8 cellular contexts compared by ENCODE assay signal in the genomic region with DNA sequence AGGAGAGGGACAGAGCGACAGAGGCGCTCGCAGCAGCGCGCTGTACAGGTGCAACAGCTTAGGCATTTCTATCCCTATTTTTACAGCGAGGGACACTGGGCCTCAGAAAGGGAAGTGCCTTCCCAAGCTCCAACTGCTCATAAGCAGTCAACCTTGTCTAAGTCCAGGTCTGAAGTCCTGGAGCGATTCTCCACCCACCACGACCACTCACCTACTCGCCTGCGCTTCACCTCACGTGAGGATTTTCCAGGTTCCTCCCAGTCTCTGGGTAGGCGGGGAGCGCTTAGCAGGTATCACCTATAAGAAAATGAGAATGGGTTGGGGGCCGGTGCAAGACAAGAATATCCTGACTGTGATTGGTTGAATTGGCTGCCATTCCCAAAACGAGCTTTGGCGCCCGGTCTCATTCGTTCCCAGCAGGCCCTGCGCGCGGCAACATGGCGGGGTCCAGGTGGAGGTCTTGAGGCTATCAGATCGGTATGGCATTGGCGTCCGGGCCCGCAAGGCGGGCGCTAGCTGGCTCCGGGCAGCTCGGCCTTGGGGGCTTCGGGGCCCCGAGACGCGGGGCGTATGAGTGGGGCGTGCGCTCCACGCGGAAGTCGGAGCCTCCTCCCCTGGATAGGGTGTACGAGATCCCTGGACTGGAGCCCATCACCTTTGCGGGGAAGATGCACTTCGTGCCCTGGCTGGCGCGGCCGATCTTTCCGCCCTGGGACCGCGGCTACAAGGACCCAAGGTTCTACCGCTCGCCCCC. TPM values are rescaled to one million over a fixed set of nuclear protein-coding genes. Genes with fewer than 3 reads are reported as not detected.
DNase-seq lines count a peak whose midpoint lies in the region; ATAC-seq, FAIRE-seq and TF ChIP-seq lines count a peak whose summit lies in the region.

A gene with protein sequence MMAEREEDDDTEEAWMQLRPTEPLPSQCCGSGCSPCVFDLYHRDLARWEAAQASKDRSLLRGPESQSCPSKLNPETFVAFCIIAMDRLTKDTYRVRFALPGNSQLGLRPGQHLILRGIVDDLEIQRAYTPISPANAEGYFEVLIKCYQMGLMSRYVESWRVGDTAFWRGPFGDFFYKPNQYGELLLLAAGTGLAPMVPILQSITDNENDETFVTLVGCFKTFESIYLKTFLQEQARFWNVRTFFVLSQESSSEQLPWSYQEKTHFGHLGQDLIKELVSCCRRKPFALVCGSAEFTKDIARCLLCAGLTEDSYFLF (minus strand): TSS at position 266 of the 754 bp plus-strand sequence. CDS start 4,414 bp downstream, outside the sequence.
A gene (plus strand): TSS at position 403 of the 754 bp plus-strand sequence. CDS start 77 bp downstream, at position 480.

- peak within 1 kb of the TSS; percentile 92 for H2AFZ ChIP-seq in SU-DHL-6 (ENCODE audit: low read depth, low read length, severe bottlenecking)

- H3F3A ChIP-seq in SU-DHL-6 (ENCODE audit: insufficient read depth): no peaks in the 10 kb centered on the region

- H3K27me3 ChIP-seq in SU-DHL-6 (ENCODE audit: low read length) (no peaks in the 10 kb centered on the region), cardiac muscle cell (no peaks in the 10 kb centered on the region), pancreas (no peaks in the 10 kb centered on the region), tibial artery (no peaks in the 10 kb centered on the region)

- H3K27ac Mint-ChIP-seq in activated naive CD8-positive, alpha-beta T cell treated with anti-CD3 and anti-CD28 coated beads, Interleukin-2, amount 10 ng/mL, durations not matched to agents 7 days and 5 days: peak within 1 kb of the TSS; percentile 58

- H3K27ac ChIP-seq in SU-DHL-6 (ENCODE audit: low read depth, low read length) (peak within 1 kb of the TSS; percentile 44), cardiac muscle cell (peak within 1 kb of the TSS; percentile 63), pancreas (peak within 1 kb of the TSS; percentile 7 to 71 (median 62)), tibial artery (peak within 1 kb of the TSS; percentile 78 to 79)

- H3K9ac ChIP-seq in SU-DHL-6 (ENCODE audit: low read length): peak within 1 kb of the TSS; percentile 95

- intact Hi-C loops in pancreas (cut with DNase I): no loop called here
- intact Hi-C loops in tibial artery (cut with DNase I; ENCODE audit: low total_unique reads): loop anchor here (2.0 kb wide), 1 partner anchor 289 kb away; no protein-coding TSS in a partner anchor

- H4K20me1 ChIP-seq in SU-DHL-6 (ENCODE audit: low read depth, low read length): no peaks in the 10 kb centered on the region

- WGBS in pancreas, 2 donors: 0% methylated on average over 49 to 51 of the region's 51 CpGs

- no peaks in the 10 kb centered on the region for H3K9me3 ChIP-seq in SU-DHL-6 (ENCODE audit: insufficient read depth, low read length)
- H3K9me3 ChIP-seq in cardiac muscle cell (ENCODE audit: low read depth): no peaks in the 10 kb centered on the region
- no peaks in the 10 kb centered on the region for H3K9me3 ChIP-seq in pancreas
- no peaks in the 10 kb centered on the region for H3K9me3 ChIP-seq in tibial artery

- POLR2A ChIA-PET in activated naive CD8-positive, alpha-beta T cell treated with anti-CD3 and anti-CD28 coated beads, Interleukin-2, amount 10 ng/mL, durations not matched to agents 7 days and 5 days (lab: Charles Lee): interaction anchor here (0.5 to 2.3 kb wide), 13 partner anchors 10 to 207 kb away, joined by 3 to 16 read pairs (median 4); a partner anchor contains a TSS

- TF ChIP-seq CTCF in GM12875 (IDR thresholded peaks at IDR 0.05; ENCODE audit: borderline replicate concordance, insufficient read depth, low read depth, low read length): no peak
- no peak for TF ChIP-seq CTCF in SU-DHL-6 (IDR thresholded peaks at IDR 0.05; ENCODE audit: insufficient read depth, low read length, poor library complexity, severe bottlenecking)
- no peak for TF ChIP-seq CTCF in cardiac muscle cell (IDR thresholded peaks at IDR 0.05; ENCODE audit: low read depth, low read length)
- no peak for TF ChIP-seq CTCF in pancreas (IDR thresholded peaks at IDR 0.05)
- TF ChIP-seq CTCF in tibial artery (IDR thresholded peaks at IDR 0.05): no peak

- peak; percentile 97 for ATAC-seq in HG02763 (IDR thresholded peaks at IDR 0.05; ENCODE audit: unreplicated experiment)
- ATAC-seq in activated naive CD8-positive, alpha-beta T cell treated with anti-CD3 and anti-CD28 coated beads, Interleukin-2, amount 10 ng/mL, durations not matched to agents 7 days and 5 days (ENCODE audit: low read depth): peak; percentile 97
- peak; percentile 99 to 100 (median 100) for ATAC-seq in pancreas

- H3K27me3 Mint-ChIP-seq in activated naive CD8-positive, alpha-beta T cell treated with anti-CD3 and anti-CD28 coated beads, Interleukin-2, amount 10 ng/mL, durations not matched to agents 7 days and 5 days: no peaks in the 10 kb centered on the region

- H3K4me1 Mint-ChIP-seq in activated naive CD8-positive, alpha-beta T cell treated with anti-CD3 and anti-CD28 coated beads, Interleukin-2, amount 10 ng/mL, durations not matched to agents 7 days and 5 days: peaks cover 27% of the 10 kb centered on the region

- H3K4me1 ChIP-seq in cardiac muscle cell (ENCODE audit: low read depth): peaks cover 9% of the 10 kb centered on the region
- H3K4me1 ChIP-seq in pancreas: peaks cover 7 to 9% (median 8%) of the 10 kb centered on the region in 3 donors
- H3K4me1 ChIP-seq in tibial artery: peaks cover 0 to 28% (median 16%) of the 10 kb centered on the region in 4 donors

- H3K4me3 ChIP-seq in GM12875 (ENCODE audit: low read depth, low read length) (peak within 1 kb of the TSS; percentile 89), SU-DHL-6 (ENCODE audit: insufficient read depth, low read length, poor library complexity, severe bottlenecking) (peak within 1 kb of the TSS; percentile 72), cardiac muscle cell (peak within 1 kb of the TSS; percentile 60), pancreas (peak within 1 kb of the TSS; percentile 62 to 85 (median 71)), tibial artery (peak within 1 kb of the TSS; percentile 72 to 90)

- no peaks in the 10 kb centered on the region for H3K9me2 ChIP-seq in SU-DHL-6 (replicated peaks; ENCODE audit: insufficient read depth, low read length)

- no peaks in the 10 kb centered on the region for H3K36me3 ChIP-seq in SU-DHL-6 (ENCODE audit: low read length)
- H3K36me3 ChIP-seq in cardiac muscle cell: no peaks in the 10 kb centered on the region
- peaks cover 0 to 1% (median 0%) of the 10 kb centered on the region in 3 donors for H3K36me3 ChIP-seq in pancreas
- peaks cover 7 to 25% (median 19%) of the 10 kb centered on the region in 3 donors for H3K36me3 ChIP-seq in tibial artery

- peaks cover 51% of the 10 kb centered on the region for H3K79me2 ChIP-seq in SU-DHL-6 (ENCODE audit: insufficient read depth, low read length)

- peak; percentile 96 to 98 (median 98) for DNase-seq in NCI-H1417 (lab: John Stamatoyannopoulos, UW)
- peak; percentile 86 for DNase-seq in activated naive CD8-positive, alpha-beta T cell treated with anti-CD3 and anti-CD28 coated beads, Interleukin-2, amount 10 ng/mL, durations not matched to agents 7 days and 5 days
- DNase-seq in cardiac muscle cell (ENCODE audit: low read depth in 1 of 2, low spot score in 1 of 2): peak; percentile 97 to 98
- DNase-seq in pancreas: peak; percentile 90 to 97 (median 94)
- peak; percentile 95 for DNase-seq in tibial artery

- peaks cover 5% of the 10 kb centered on the region for H3K36me3 Mint-ChIP-seq in activated naive CD8-positive, alpha-beta T cell treated with anti-CD3 and anti-CD28 coated beads, Interleukin-2, amount 10 ng/mL, durations not matched to agents 7 days and 5 days

- FAIRE-seq in pancreas (lab: Jason Lieb, UNC): peak; percentile 51

- peak within 1 kb of the TSS; percentile 90 for H3K4me3 Mint-ChIP-seq in activated naive CD8-positive, alpha-beta T cell treated with anti-CD3 and anti-CD28 coated beads, Interleukin-2, amount 10 ng/mL, durations not matched to agents 7 days and 5 days

- H3K9me3 Mint-ChIP-seq in activated naive CD8-positive, alpha-beta T cell treated with anti-CD3 and anti-CD28 coated beads, Interleukin-2, amount 10 ng/mL, durations not matched to agents 7 days and 5 days: no peaks in the 10 kb centered on the region

- H3K4me2 ChIP-seq in SU-DHL-6 (ENCODE audit: low read depth, low read length, poor library complexity, severe bottlenecking): peak within 1 kb of the TSS; percentile 88

RNA-seq across cellular contexts. Expression of the first gene that starts in this region (rescaled TPM):
- total RNA-seq in activated naive CD8-positive, alpha-beta T cell treated with anti-CD3 and anti-CD28 coated beads, Interleukin-2, amount 10 ng/mL, durations not matched to agents 7 days and 5 days: 10 to 100 TPM; 11.6 to 13.3 TPM
- total RNA-seq in cardiac muscle cell: 5.0 and 6.4 TPM in 2 replicates
- polyA plus RNA-seq in cardiac muscle cell: 6.7 and 9.1 TPM in 2 replicates
- 1 to 10 TPM; 3.9 to 9.1 (median 4.9) TPM for total RNA-seq in pancreas
- polyA plus RNA-seq in pancreas: 1 to 10 TPM; 3.2 to 3.7 TPM

RNA-seq across cellular contexts. Expression of the second gene that starts in this region (rescaled TPM):
- total RNA-seq in activated naive CD8-positive, alpha-beta T cell treated with anti-CD3 and anti-CD28 coated beads, Interleukin-2, amount 10 ng/mL, durations not matched to agents 7 days and 5 days: 10 to 100 TPM; 71.8 to 81.6 TPM
- total RNA-seq in cardiac muscle cell (93.7 and 94.3 TPM in 2 replicates), pancreas (10 to 100 TPM; 31.4 to 49.2 (median 41.3) TPM)
- polyA plus RNA-seq in cardiac muscle cell (95.7 and 97.9 TPM in 2 replicates), pancreas (10 to 100 TPM; 17.5 to 28.9 TPM)

Comparison
In these comparisons a context has a peak if more than half of its experiments do, and no peak if none do; other contexts are left out.
1. Peak in every context shown above with its lines: DNase-seq, ATAC-seq, H3K4me3 ChIP-seq and H3K27ac ChIP-seq.